8 cellular contexts compared by ENCODE assay signal in genomic region chr6:30721198-30722024, GRCh38. TPM values are rescaled to one million over a fixed set of nuclear protein-coding genes. Genes with fewer than 3 reads are reported as not detected.
DNase-seq lines count a peak whose midpoint lies in the region; ATAC-seq and TF ChIP-seq lines count a peak whose summit lies in the region.

No MANE protein-coding gene starts in this region.

- H3F3A ChIP-seq in MM.1S (ENCODE audit: insufficient read depth, low read length), result peaks cover 74% of the 10 kb centered on the region

- peaks cover 58% of the 10 kb centered on the region for H3K79me2 ChIP-seq in MM.1S (ENCODE audit: low read length)

- H3K36me3 ChIP-seq in MM.1S (replicated peaks; ENCODE audit: insufficient read depth, low read length), result no peaks in the 10 kb centered on the region

- peaks cover 57% of the 10 kb centered on the region for H3K27me3 Mint-ChIP-seq in neural crest cell (ENCODE audit: low read depth)
- H3K27me3 Mint-ChIP-seq in stimulated activated naive CD8-positive, alpha-beta T cell treated with anti-CD3 and anti-CD28 coated beads, Interleukin-15, amount 100 ng/mL, for 72 hours, result no peaks in the 10 kb centered on the region

- no peak overlapping the region for H2AFZ ChIP-seq in MM.1S (ENCODE audit: low read length)

- H3K36me3 Mint-ChIP-seq in neural crest cell (ENCODE audit: low read depth), result peaks cover 59% of the 10 kb centered on the region

- H3K4me3 ChIP-seq in AG10803 (ENCODE audit: low read length) (peak overlapping the region; percentile 96), MM.1S (ENCODE audit: low read length) (peak overlapping the region; percentile 95), fibroblast of villous mesenchyme (ENCODE audit: low read depth, low read length) (peak overlapping the region; percentile 98)

- H3K27ac Mint-ChIP-seq in neural crest cell (ENCODE audit: unreplicated experiment), result peak overlapping the region; percentile 100
- H3K27ac Mint-ChIP-seq in stimulated activated naive CD8-positive, alpha-beta T cell treated with anti-CD3 and anti-CD28 coated beads, Interleukin-15, amount 100 ng/mL, for 72 hours, result peak overlapping the region; percentile 99

- H3K4me1 ChIP-seq in MM.1S (ENCODE audit: low read length), result peaks cover 28% of the 10 kb centered on the region

- H3K27me3 ChIP-seq in MM.1S (replicated peaks; ENCODE audit: insufficient read depth, low read length), result no peaks in the 10 kb centered on the region

- no peaks in the 10 kb centered on the region for H3K9me2 ChIP-seq in MM.1S (replicated peaks; ENCODE audit: insufficient read depth, low read length)

- peak overlapping the region; percentile 92 for H3K27ac ChIP-seq in MM.1S (ENCODE audit: low read length)

- peak overlapping the region; percentile 96 for H3K9ac ChIP-seq in MM.1S (ENCODE audit: low read length)

- peaks cover 7% of the 10 kb centered on the region for H3K9me3 Mint-ChIP-seq in neural crest cell
- no peaks in the 10 kb centered on the region for H3K9me3 Mint-ChIP-seq in stimulated activated naive CD8-positive, alpha-beta T cell treated with anti-CD3 and anti-CD28 coated beads, Interleukin-15, amount 100 ng/mL, for 72 hours

- H3K9me3 ChIP-seq in MM.1S (replicated peaks; ENCODE audit: insufficient read depth, low read length), result no peaks in the 10 kb centered on the region

- H3K4me1 Mint-ChIP-seq in neural crest cell, result peaks cover 66% of the 10 kb centered on the region
- peaks cover 75% of the 10 kb centered on the region for H3K4me1 Mint-ChIP-seq in stimulated activated naive CD8-positive, alpha-beta T cell treated with anti-CD3 and anti-CD28 coated beads, Interleukin-15, amount 100 ng/mL, for 72 hours

- H3K4me3 Mint-ChIP-seq in neural crest cell, result peak overlapping the region; percentile 99
- peak overlapping the region; percentile 88 for H3K4me3 Mint-ChIP-seq in stimulated activated naive CD8-positive, alpha-beta T cell treated with anti-CD3 and anti-CD28 coated beads, Interleukin-15, amount 100 ng/mL, for 72 hours

- DNase-seq in AG10803 (ENCODE audit: low read depth), result peak; percentile 89
- peak; percentile 49 for DNase-seq in GM19240 (ENCODE audit: insufficient read length, low spot score)
- peak; percentile 89 for DNase-seq in MM.1S
- DNase-seq in SHP77 treated with DMSO at 0.1 percent for 48 hours (lab: John Stamatoyannopoulos, UW), result peak; percentile 41
- DNase-seq in activated gamma-delta T cell (lab: John Stamatoyannopoulos, UW), result peak; percentile 94
- peak; percentile 92 for DNase-seq in fibroblast of villous mesenchyme (ENCODE audit: low read depth)
- peak; percentile 91 for DNase-seq in neural crest cell (ENCODE audit: low read depth, low spot score)
- DNase-seq in stimulated activated naive CD8-positive, alpha-beta T cell treated with anti-CD3 and anti-CD28 coated beads, Interleukin-15, amount 100 ng/mL, for 72 hours, result peak; percentile 94 to 96

- TF ChIP-seq CTCF in AG10803 (conservative IDR thresholded peaks at IDR 0.05; ENCODE audit: low read length) (no peak; the same call in 1 of the 2 replicates), MM.1S (IDR thresholded peaks at IDR 0.05; ENCODE audit: low read length) (peak; percentile 15), fibroblast of villous mesenchyme (IDR thresholded peaks at IDR 0.05; ENCODE audit: insufficient read depth, low read depth, low read length) (peak; percentile 14), neural crest cell (conservative IDR thresholded peaks at IDR 0.05) (peak; percentile 55)

- peaks cover 28% of the 10 kb centered on the region for H4K20me1 ChIP-seq in MM.1S (ENCODE audit: insufficient read depth, low read length)

- peak; percentile 30 for ATAC-seq in stimulated activated naive CD8-positive, alpha-beta T cell treated with anti-CD3 and anti-CD28 coated beads, Interleukin-15, amount 100 ng/mL, for 72 hours

- H3K4me2 ChIP-seq in MM.1S (ENCODE audit: low read depth, low read length), result peak overlapping the region; percentile 80

RNA-seq across cellular contexts. Expression of gene TUBB, which starts 1.3 kb away (rescaled TPM):
- total RNA-seq in fibroblast of villous mesenchyme, result 590 and 713 TPM in 2 replicates
- total RNA-seq in neural crest cell, result 1,986 and 2,086 TPM in 2 replicates

RNA-seq across cellular contexts. Expression of gene MDC1, which starts 4.3 kb away (rescaled TPM):
- total RNA-seq in fibroblast of villous mesenchyme (3.2 and 4.7 TPM in 2 replicates), neural crest cell (104 and 107 TPM in 2 replicates)

RNA-seq across cellular contexts. Expression of gene FLOT1, which starts 21.1 kb away (rescaled TPM):
- total RNA-seq in fibroblast of villous mesenchyme (107 and 119 TPM in 2 replicates), neural crest cell (100 and 106 TPM in 2 replicates)

RNA-seq across cellular contexts. Expression of gene IER3, which starts 22.9 kb away (rescaled TPM):
- total RNA-seq in fibroblast of villous mesenchyme, result 132 and 187 TPM in 2 replicates
- 4.8 and 6.3 TPM in 2 replicates for total RNA-seq in neural crest cell

RNA-seq across cellular contexts. Expression of gene NRM, which starts 30.6 kb away (rescaled TPM):
- 3.5 and 5.5 TPM in 2 replicates for total RNA-seq in fibroblast of villous mesenchyme
- total RNA-seq in neural crest cell, result 66.5 and 69.2 TPM in 2 replicates

Comparison
In these comparisons a context has a peak if more than half of its experiments do, and no peak if none do; other contexts are left out.
1. Peak in every context shown above with its lines: DNase-seq, ATAC-seq, H3K4me3 ChIP-seq and H3K27ac ChIP-seq.
2. DNase-seq: peak in every context shown above with its lines; median percentile 95 in stimulated activated naive CD8-positive, alpha-beta T cell treated with anti-CD3 and anti-CD28 coated beads, Interleukin-15, amount 100 ng/mL, for 72 hours; 94 in activated gamma-delta T cell; 92 in fibroblast of villous mesenchyme; 91 in neural crest cell; 89 in AG10803; 89 in MM.1S; 49 in GM19240; 41 in SHP77 treated with DMSO at 0.1 percent for 48 hours.
3. RNA of gene MDC1, which starts 4.3 kb away (total RNA-seq): 104 to 107 TPM in neural crest cell; 3.2 to 4.7 TPM in fibroblast of villous mesenchyme; every median in the first group is over 10 times any median in the second.